7 cellular contexts compared by ENCODE assay signal in genomic region chr9:118614011-118614410, GRCh38.
"Had no signal": no experiment of that assay in that cellular context is flagged by ENCODE, and none has a peak within 500 bp of the region (broad histone marks: within the 10 kb centered on the region; RNA-seq: fewer than 3 reads in every experiment).

No MANE protein-coding gene starts in this region.

- H3K4me1 Mint-ChIP-seq: IgD-negative memory B cell had no signal

- FAIRE-seq: HepG2, HTR-8/SVneo, K562 had no signal

- H3K27me3 Mint-ChIP-seq: IgD-negative memory B cell had no signal

- H3K36me3 Mint-ChIP-seq: IgD-negative memory B cell had no signal

- DNase-seq: IMR-90, KBM-7 had no signal

- ATAC-seq: HepG2, K562 had no signal

- H3K4me3 Mint-ChIP-seq: IgD-negative memory B cell had no signal

- H3K27ac ChIP-seq: HL-60 had no signal

- H3K4me3 ChIP-seq: K562 had no signal
